In the genomic region with DNA sequence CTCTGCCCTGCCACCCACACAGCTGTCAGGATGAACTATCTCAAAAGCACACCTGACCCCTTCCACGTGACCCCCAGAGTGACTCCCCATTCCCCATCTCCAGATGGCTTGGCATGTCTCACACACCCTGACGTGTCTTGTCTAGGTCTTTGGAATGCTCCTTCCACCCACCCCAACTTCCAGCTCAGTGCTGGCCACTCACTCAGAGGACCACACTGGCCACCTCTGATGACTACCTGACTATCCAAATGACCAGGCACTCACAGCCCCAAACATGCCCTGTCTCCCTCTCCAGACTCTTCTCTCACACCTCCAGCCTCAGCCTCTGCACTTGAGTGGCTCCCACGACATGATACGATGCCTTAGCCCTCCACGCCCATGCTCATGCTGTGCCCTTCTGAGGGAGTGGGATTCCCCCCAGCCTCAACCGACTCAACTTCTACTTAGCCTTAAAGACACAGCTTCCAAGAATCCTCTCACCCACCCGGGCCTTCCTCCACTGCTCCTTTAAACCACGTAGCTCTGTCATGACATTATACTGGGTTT, we compare ENCODE assay signal across 21 cellular contexts.
"Had no signal": no experiment of that assay in that cellular context is flagged by ENCODE, and none has a peak within 500 bp of the region (broad histone marks: within the 10 kb centered on the region; RNA-seq: fewer than 3 reads in every experiment).

No MANE protein-coding gene starts in this region.

- DNase-seq: activated CD4-positive, alpha-beta T cell treated with anti-CD3 and anti-CD28 coated beads for 4 hours; activated CD4-positive, CD25-positive, alpha-beta regulatory T cell; activated gamma-delta T cell treated with Interleukin-2 at 50 U/mL for 16 hours; activated T-cell treated with anti-CD3 and anti-CD28 coated beads, Interleukin-2, amount 50 U/mL, for 4 hours; effector memory CD4-positive, alpha-beta T cell; hippocampal formation; left cardiac atrium; mammary epithelial cell; naive B cell; nucleus accumbens; psoas muscle; spleen; stimulated activated naive CD4-positive, alpha-beta T cell; T-cell had no signal

- H3K9ac ChIP-seq: parathyroid adenoma had no signal

- H3K4me3 ChIP-seq: breast epithelium, gastroesophageal sphincter, psoas muscle, right atrium auricular region, spleen, suprapubic skin, tibial artery had no signal

- H3K27me3 ChIP-seq: right atrium auricular region had no signal

- H3K27ac ChIP-seq: breast epithelium, gastroesophageal sphincter, parathyroid adenoma, psoas muscle, right atrium auricular region, spleen, suprapubic skin, tibial artery had no signal

- H3K36me3 ChIP-seq: breast epithelium, gastroesophageal sphincter, right atrium auricular region, spleen, suprapubic skin, tibial artery had no signal

- H3K4me1 ChIP-seq: breast epithelium, gastroesophageal sphincter, parathyroid adenoma, psoas muscle, right atrium auricular region, spleen, suprapubic skin, tibial artery had no signal

- ATAC-seq: activated T-cell treated with anti-CD3 and anti-CD28 coated beads, Interleukin-2, amount 50 U/mL, for 4 hours; activated T-helper 17 cell treated with anti-CD3 and anti-CD28 coated beads, Interleukin-2, amount 50 U/mL, for 72 hours; gastroesophageal sphincter; psoas muscle; T-cell had no signal

- H3K79me2 ChIP-seq: parathyroid adenoma had no signal

- H3K9me3 ChIP-seq: breast epithelium, gastroesophageal sphincter, psoas muscle, right atrium auricular region, spleen, suprapubic skin, tibial artery had no signal

- H2AFZ ChIP-seq: parathyroid adenoma had no signal
